ENCODE assay signal across 8 cellular contexts in the genomic region with DNA sequence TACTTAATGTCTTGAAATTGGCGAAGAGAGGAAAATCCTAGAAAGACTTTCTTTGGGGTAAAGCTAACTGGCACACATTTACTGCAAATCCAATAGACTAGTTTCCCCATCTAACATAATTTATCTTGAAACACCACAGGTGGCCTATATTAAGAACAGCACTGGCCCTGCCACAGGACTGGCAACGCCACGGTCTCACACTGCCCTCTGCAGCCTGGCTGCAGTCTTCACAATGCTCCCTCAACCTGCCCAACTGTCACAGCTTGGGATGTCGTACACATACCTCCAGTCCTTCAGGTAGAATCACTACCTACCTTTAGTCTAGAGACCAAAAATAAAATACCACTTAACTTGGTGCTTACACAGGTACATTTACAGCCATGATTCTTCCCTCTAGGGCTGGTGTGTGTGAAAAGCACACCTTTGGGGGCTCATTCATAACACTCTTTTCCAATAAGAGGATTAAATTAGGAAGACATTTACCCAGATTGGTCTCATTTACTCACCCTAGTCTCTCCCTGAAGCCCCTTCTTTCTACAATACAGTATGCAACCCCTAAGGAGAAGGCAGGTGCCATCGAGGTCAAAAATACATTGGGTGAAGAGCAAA.
DNase-seq lines count a peak whose midpoint lies in the region; ATAC-seq, FAIRE-seq and TF ChIP-seq lines count a peak whose summit lies in the region.

No MANE protein-coding gene starts in this region.

- H3K4me2 ChIP-seq in DND-41 (ENCODE audit: insufficient read depth, low read length), result no peak overlapping the region

- no peak overlapping the region for H3K27ac Mint-ChIP-seq in chondrocyte (ENCODE audit: unreplicated experiment)
- no peak overlapping the region for H3K27ac Mint-ChIP-seq in stimulated activated naive CD8-positive, alpha-beta T cell treated with anti-CD3 and anti-CD28 coated beads, Interleukin-15, amount 100 ng/mL, for 72 hours

- DNase-seq in DND-41, result peak; percentile 18
- peak; percentile 20 for DNase-seq in Jurkat, Clone E6-1 (ENCODE audit: low read depth, low spot score)
- DNase-seq in RCC 7860 (ENCODE audit: low spot score), result peak; percentile 45
- DNase-seq in chondrocyte (ENCODE audit: low spot score), result no peak
- peak; percentile 53 for DNase-seq in left lobe of liver (ENCODE audit: low spot score)
- DNase-seq in stimulated activated naive CD8-positive, alpha-beta T cell treated with anti-CD3 and anti-CD28 coated beads, Interleukin-15, amount 100 ng/mL, for 72 hours, result peak; percentile 14 to 36

- H2AFZ ChIP-seq in DND-41 (ENCODE audit: low read depth, low read length), result no peak overlapping the region

- no peak overlapping the region for H3K9ac ChIP-seq in DND-41 (ENCODE audit: low read depth, low read length)

- no peak overlapping the region for H3K27ac ChIP-seq in DND-41 (ENCODE audit: low read length)

- H3K9me3 Mint-ChIP-seq in chondrocyte (ENCODE audit: low read depth), result no peaks in the 10 kb centered on the region
- H3K9me3 Mint-ChIP-seq in stimulated activated naive CD8-positive, alpha-beta T cell treated with anti-CD3 and anti-CD28 coated beads, Interleukin-15, amount 100 ng/mL, for 72 hours, result no peaks in the 10 kb centered on the region

- ATAC-seq in DND-41 (ENCODE audit: insufficient read depth, low read depth) (peak; percentile 66; the same call in 2 of the 3 replicates), GM19463 (IDR thresholded peaks at IDR 0.05; ENCODE audit: unreplicated experiment) (peak; percentile 85), left lobe of liver (peak; percentile 97), HG02973 (IDR thresholded peaks at IDR 0.05; ENCODE audit: unreplicated experiment) (no peak)
- ATAC-seq in stimulated activated naive CD8-positive, alpha-beta T cell treated with anti-CD3 and anti-CD28 coated beads, Interleukin-15, amount 100 ng/mL, for 72 hours, result peak; percentile 85

- no peak overlapping the region for H3K4me3 ChIP-seq in DND-41 (ENCODE audit: low read depth in 1 of 2, low read length in 2 of 2)
- no peak overlapping the region for H3K4me3 ChIP-seq in Jurkat, Clone E6-1 (ENCODE audit: low read length)

- H3K9me3 ChIP-seq in DND-41 (ENCODE audit: insufficient read depth, low read length, severe bottlenecking), result no peaks in the 10 kb centered on the region

- no peak for FAIRE-seq in RCC 7860 (lab: Jason Lieb, UNC)

- no peaks in the 10 kb centered on the region for H3K36me3 ChIP-seq in DND-41 (ENCODE audit: insufficient read depth, low read length)

- H3K27me3 Mint-ChIP-seq in chondrocyte (ENCODE audit: low read depth), result no peaks in the 10 kb centered on the region
- H3K27me3 Mint-ChIP-seq in stimulated activated naive CD8-positive, alpha-beta T cell treated with anti-CD3 and anti-CD28 coated beads, Interleukin-15, amount 100 ng/mL, for 72 hours, result peaks cover 8% of the 10 kb centered on the region

- H3K4me1 ChIP-seq in DND-41 (ENCODE audit: insufficient read depth, low read length), result no peaks in the 10 kb centered on the region

- H3K36me3 Mint-ChIP-seq in chondrocyte (ENCODE audit: low read depth), result no peaks in the 10 kb centered on the region

- TF ChIP-seq CTCF in DND-41 (IDR thresholded peaks at IDR 0.05; ENCODE audit: borderline replicate concordance, extremely low read depth, low read length, poor library complexity, severe bottlenecking) (peak; percentile 64), chondrocyte (IDR thresholded peaks at IDR 0.05) (peak; percentile 94)

- H3K27me3 ChIP-seq in DND-41 (ENCODE audit: insufficient read depth, low read length, poor library complexity), result peaks cover 5% of the 10 kb centered on the region

- H3K4me3 Mint-ChIP-seq in chondrocyte (ENCODE audit: unreplicated experiment), result no peak overlapping the region
- H3K4me3 Mint-ChIP-seq in stimulated activated naive CD8-positive, alpha-beta T cell treated with anti-CD3 and anti-CD28 coated beads, Interleukin-15, amount 100 ng/mL, for 72 hours, result no peak overlapping the region

- H3K79me2 ChIP-seq in DND-41 (ENCODE audit: insufficient read depth, low read length), result no peaks in the 10 kb centered on the region

- no peaks in the 10 kb centered on the region for H4K20me1 ChIP-seq in DND-41 (ENCODE audit: insufficient read depth, low read length)

- peaks cover 3% of the 10 kb centered on the region for H3K4me1 Mint-ChIP-seq in chondrocyte (ENCODE audit: low read depth)
- H3K4me1 Mint-ChIP-seq in stimulated activated naive CD8-positive, alpha-beta T cell treated with anti-CD3 and anti-CD28 coated beads, Interleukin-15, amount 100 ng/mL, for 72 hours, result no peaks in the 10 kb centered on the region
